ENCODE assay signal across 31 cellular contexts in genomic region chr21:34651642-34652041, GRCh38. TPM values are rescaled to one million over a fixed set of nuclear protein-coding genes. Genes with fewer than 3 reads are reported as not detected.
"Had no signal": no experiment of that assay in that cellular context is flagged by ENCODE, and none has a peak within 500 bp of the region (broad histone marks: within the 10 kb centered on the region; RNA-seq: fewer than 3 reads in every experiment).

No MANE protein-coding gene starts in this region.

- H3K9me3 ChIP-seq: colonic mucosa, esophagus squamous epithelium had no signal

- H3K79me2 ChIP-seq: hepatocyte had no signal

- H3K27ac Mint-ChIP-seq: dendritic cell treated with granulocyte-macrophage colony-stimulating factor and Interleukin-4, amounts not matched to agents 40 ng/mL and 50 ng/mL, for 4 days; effector memory CD8-positive, alpha-beta T cell; endodermal cell had no signal

- H3K27ac ChIP-seq: colonic mucosa, coronary artery, dorsolateral prefrontal cortex, epithelial cell of prostate, esophagus muscularis mucosa, esophagus squamous epithelium, foreskin keratinocyte, gastrocnemius medialis, gastroesophageal sphincter, heart left ventricle, heart right ventricle, hepatocyte had no signal

- ATAC-seq: effector memory CD8-positive, alpha-beta T cell; esophagus mucosa; foreskin keratinocyte; gastrocnemius medialis; gastroesophageal sphincter; heart left ventricle; heart right ventricle had no signal

- FAIRE-seq: endometrium, endothelial cell of umbilical vein, frontal cortex had no signal

- H3K36me3 ChIP-seq: colonic mucosa, esophagus muscularis mucosa, esophagus squamous epithelium, gastrocnemius medialis, gastroesophageal sphincter, heart left ventricle, heart right ventricle had no signal

- H3K9me3 Mint-ChIP-seq: effector memory CD8-positive, alpha-beta T cell had no signal

- H2AFZ ChIP-seq: hepatocyte had no signal

- H3K27me3 ChIP-seq: colonic mucosa, hepatocyte had no signal

- H3K4me3 ChIP-seq: colonic mucosa, coronary artery, dorsolateral prefrontal cortex, esophagus muscularis mucosa, esophagus squamous epithelium, gastrocnemius medialis, gastroesophageal sphincter, heart left ventricle, heart right ventricle, hepatocyte had no signal

- H3K4me3 Mint-ChIP-seq: dendritic cell treated with granulocyte-macrophage colony-stimulating factor and Interleukin-4, amounts not matched to agents 40 ng/mL and 50 ng/mL, for 4 days; effector memory CD8-positive, alpha-beta T cell; endodermal cell had no signal

- H3K4me2 ChIP-seq: hepatocyte had no signal

- H3K4me1 ChIP-seq: colonic mucosa, esophagus muscularis mucosa, foreskin keratinocyte, gastrocnemius medialis, gastroesophageal sphincter, heart left ventricle, heart right ventricle had no signal

- DNase-seq: colonic mucosa; cortex of kidney; dermis blood vessel endothelial cell; dorsolateral prefrontal cortex; effector CD4-positive, alpha-beta T cell; effector CD8-positive, alpha-beta T cell; effector memory CD4-positive, alpha-beta T cell; effector memory CD8-positive, alpha-beta T cell; endodermal cell; erythroblast; esophagus squamous epithelium; foreskin fibroblast; foreskin keratinocyte; foreskin melanocyte; gastrocnemius medialis; glutamatergic neuron; head of caudate nucleus; heart left ventricle; heart right ventricle had no signal

RNA-seq across cellular contexts. Expression of gene CLIC6, which starts 17.2 kb away (rescaled TPM):
- total RNA-seq: dermis blood vessel endothelial cell, dermis microvascular lymphatic vessel endothelial cell, endothelial cell of umbilical vein, glomerular endothelial cell had no signal
- polyA plus RNA-seq: endothelial cell of umbilical vein had no signal
